ENCODE assay signal across 16 cellular contexts in the genomic region with DNA sequence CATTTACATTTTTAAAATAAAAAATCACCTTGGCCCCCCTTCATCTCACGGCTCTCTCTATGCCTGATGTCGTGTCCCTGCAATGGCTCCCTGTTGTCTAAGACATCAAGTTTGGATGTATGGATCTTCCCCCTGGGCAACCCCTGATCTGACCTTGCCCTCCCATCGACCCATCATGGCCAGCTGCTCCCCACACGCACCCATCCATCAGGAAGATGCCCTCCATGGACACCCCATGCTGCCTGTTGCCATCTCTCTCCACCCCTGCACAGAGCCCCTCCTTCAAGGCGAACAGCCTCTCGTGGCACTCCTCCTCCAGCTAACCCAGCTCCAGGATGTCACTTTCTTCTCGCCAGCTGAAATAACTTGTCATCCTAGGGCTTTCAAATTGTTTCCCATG. TPM values are rescaled to one million over a fixed set of nuclear protein-coding genes. Genes with fewer than 3 reads are reported as not detected.
DNase-seq lines count a peak whose midpoint lies in the region; ATAC-seq and TF ChIP-seq lines count a peak whose summit lies in the region.
"Had no signal": no experiment of that assay in that cellular context is flagged by ENCODE, and none has a peak within 500 bp of the region (broad histone marks: within the 10 kb centered on the region; RNA-seq: fewer than 3 reads in every experiment).

No MANE protein-coding gene starts in this region.

- TF ChIP-seq CTCF in VCaP (conservative IDR thresholded peaks at IDR 0.05) (no peak), neural progenitor cell (IDR thresholded peaks at IDR 0.05) (no peak)

- H3K27ac ChIP-seq in VCaP (peak overlapping the region; percentile 17; the same call in 1 of the 2 replicates), cingulate gyrus (ENCODE audit: low read depth, low read length) (peak overlapping the region; percentile 54), neural progenitor cell (peak overlapping the region; percentile 49)
- H3K27ac ChIP-seq: GM23248, HL-60 had no signal

- no peak overlapping the region for H3K9ac ChIP-seq in neural progenitor cell
- H3K9ac ChIP-seq: GM23248 had no signal

- peaks cover 41% of the 10 kb centered on the region for H3K79me2 ChIP-seq in neural progenitor cell (ENCODE audit: low read depth)

- no peak overlapping the region for H3K4me3 Mint-ChIP-seq in neural progenitor cell
- H3K4me3 Mint-ChIP-seq: CD8-positive, alpha-beta T cell had no signal

- DNase-seq in neural progenitor cell (ENCODE audit: low spot score) (no peak), ureter (ENCODE audit: low spot score) (peak; percentile 9)
- no peak for DNase-seq in activated naive CD4-positive, alpha-beta T cell (lab: John Stamatoyannopoulos, UW)
- DNase-seq: CD8-positive, alpha-beta T cell; COR-L47; DMS153; DMS79 treated with DMSO at 0.1 percent for 48 hours; EL; GM23248 had no signal

- peaks cover 22% of the 10 kb centered on the region for H3K4me1 ChIP-seq in neural progenitor cell

- H3K36me3 Mint-ChIP-seq in neural progenitor cell, result peaks cover 54% of the 10 kb centered on the region
- H3K36me3 Mint-ChIP-seq: CD14-positive monocyte; CD8-positive, alpha-beta T cell had no signal

- peak overlapping the region; percentile 86 for H3K27ac Mint-ChIP-seq in neural progenitor cell
- H3K27ac Mint-ChIP-seq: CD14-positive monocyte; CD8-positive, alpha-beta T cell had no signal

- peaks cover 18% of the 10 kb centered on the region for H3K36me3 ChIP-seq in neural progenitor cell

- H3K9me3 Mint-ChIP-seq in neural progenitor cell, result peaks cover 19% of the 10 kb centered on the region
- H3K9me3 Mint-ChIP-seq: CD14-positive monocyte; CD8-positive, alpha-beta T cell had no signal

- H3K4me2 ChIP-seq in neural progenitor cell, result peak overlapping the region; percentile 37

- H3K4me1 Mint-ChIP-seq in neural progenitor cell, result peaks cover 15% of the 10 kb centered on the region
- H3K4me1 Mint-ChIP-seq: CD14-positive monocyte had no signal

- H2AFZ ChIP-seq in neural progenitor cell (replicated peaks), result no peak overlapping the region
- H2AFZ ChIP-seq: GM23248 had no signal

- no peaks in the 10 kb centered on the region for H3K27me3 ChIP-seq in neural progenitor cell

- peaks cover 6% of the 10 kb centered on the region for H3K9me3 ChIP-seq in neural progenitor cell (ENCODE audit: low read depth)

- peaks cover 3% of the 10 kb centered on the region for H3K27me3 Mint-ChIP-seq in neural progenitor cell (ENCODE audit: insufficient read depth, low read depth)

- no peak overlapping the region for H3K4me3 ChIP-seq in neural progenitor cell
- H3K4me3 ChIP-seq: GM23248 had no signal

- ATAC-seq in HG02885 (IDR thresholded peaks at IDR 0.05; ENCODE audit: poor library complexity, unreplicated experiment), result no peak
- no peak for ATAC-seq in HG03159 (IDR thresholded peaks at IDR 0.05; ENCODE audit: unreplicated experiment)
- ATAC-seq: CD8-positive, alpha-beta T cell; HCT116 had no signal

- H3F3A ChIP-seq in neural progenitor cell (ENCODE audit: low read depth), result peaks cover 31% of the 10 kb centered on the region

- H4K20me1 ChIP-seq in neural progenitor cell (ENCODE audit: low read depth), result peaks cover 61% of the 10 kb centered on the region

RNA-seq across cellular contexts. Expression of gene DPYSL5, which starts 59.5 kb away (rescaled TPM):
- total RNA-seq in neural progenitor cell (ENCODE audit: low replicate concordance), result 46.3 and 93.5 TPM in 2 replicates
- total RNA-seq in ureter, result not detected
- total RNA-seq: CD8-positive, alpha-beta T cell; GM23248 had no signal

Comparison
In these comparisons a context has a peak if more than half of its experiments do, and no peak if none do; other contexts are left out.
1. RNA of gene DPYSL5, which starts 59.5 kb away (total RNA-seq): 46.3 to 93.5 TPM in neural progenitor cell; not detected in ureter (single experiment); every median in the first group is over 10 times any median in the second.
2. Peak in every context shown above with its lines, with median percentiles within 50 percentile points of each other: H3K27ac ChIP-seq.